12 cellular contexts compared by ENCODE assay signal in the genomic region with DNA sequence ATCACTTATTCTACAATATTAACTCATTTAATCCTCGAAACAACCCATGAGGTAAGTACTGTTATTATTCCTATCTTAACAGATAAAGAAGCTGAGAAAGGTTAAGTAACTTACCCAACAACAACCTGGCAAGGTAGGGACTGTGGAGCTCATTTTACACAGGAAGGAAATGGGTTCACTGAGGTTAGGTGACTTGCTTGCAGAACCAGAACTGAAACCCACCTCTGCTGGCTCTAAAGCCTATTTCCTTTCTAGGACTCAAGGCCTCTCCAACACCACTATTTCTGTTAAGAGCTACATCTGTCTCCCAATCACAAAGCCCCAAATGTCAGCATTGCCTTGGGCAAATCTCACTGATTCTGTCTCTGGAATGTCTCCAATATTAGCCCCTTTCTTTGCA. TPM values are rescaled to one million over a fixed set of nuclear protein-coding genes. Genes with fewer than 3 reads are reported as not detected.
DNase-seq lines count a peak whose midpoint lies in the region; ATAC-seq and TF ChIP-seq lines count a peak whose summit lies in the region.
"Had no signal": no experiment of that assay in that cellular context is flagged by ENCODE, and none has a peak within 500 bp of the region (broad histone marks: within the 10 kb centered on the region; RNA-seq: fewer than 3 reads in every experiment).

No MANE protein-coding gene starts in this region.

- H3K36me3 ChIP-seq in spleen (no peaks in the 10 kb centered on the region), brain microvascular endothelial cell (replicated peaks) (no peaks in the 10 kb centered on the region)
- no peaks in the 10 kb centered on the region for H3K36me3 ChIP-seq in effector memory CD4-positive, alpha-beta T cell (ENCODE audit: control insufficient read depth, insufficient read depth, low read length)

- no peaks in the 10 kb centered on the region for H3K27me3 ChIP-seq in spleen (replicated peaks in 1 of 7)
- no peaks in the 10 kb centered on the region for H3K27me3 ChIP-seq in effector memory CD4-positive, alpha-beta T cell (replicated peaks; ENCODE audit: control insufficient read depth, insufficient read depth, low read length, poor library complexity, severe bottlenecking)
- no peaks in the 10 kb centered on the region for H3K27me3 ChIP-seq in brain microvascular endothelial cell (replicated peaks)

- peak; percentile 45 for DNase-seq in activated CD4-positive, alpha-beta T cell treated with anti-CD3 and anti-CD28 coated beads, Interleukin-2, amount 10 ng/mL, durations not matched to agents 7 days and 5 days
- no peak for DNase-seq in activated CD4-positive, alpha-beta T cell treated with anti-CD3 and anti-CD28 coated beads, Interleukin-2, amount 50 U/mL, for 1 hour
- DNase-seq in spleen (no peak), brain microvascular endothelial cell (no peak), HuH-7.5 (ENCODE audit: low spot score) (no peak)
- DNase-seq in effector memory CD4-positive, alpha-beta T cell, result no peak

- H3K27ac ChIP-seq in spleen, result peak overlapping the region in 7 of 8 donors; percentile 22 to 82 (median 52)
- no peak overlapping the region for H3K27ac ChIP-seq in effector memory CD4-positive, alpha-beta T cell (ENCODE audit: insufficient read depth, low read length, poor library complexity, severe bottlenecking)
- no peak overlapping the region for H3K27ac ChIP-seq in brain microvascular endothelial cell

- peaks cover 36% of the 10 kb centered on the region for H3K4me1 Mint-ChIP-seq in activated CD4-positive, alpha-beta T cell treated with anti-CD3 and anti-CD28 coated beads, Interleukin-2, amount 10 ng/mL, durations not matched to agents 7 days and 5 days

- H3K9me3 ChIP-seq in spleen, result no peaks in the 10 kb centered on the region
- H3K9me3 ChIP-seq in effector memory CD4-positive, alpha-beta T cell (ENCODE audit: control insufficient read depth, low read length), result no peaks in the 10 kb centered on the region

- H3K4me3 ChIP-seq in spleen (peak overlapping the region in 1 of 8 donors; percentile 18), brain microvascular endothelial cell (ENCODE audit: low read depth, low read length) (no peak overlapping the region)
- no peak overlapping the region for H3K4me3 ChIP-seq in effector memory CD4-positive, alpha-beta T cell (ENCODE audit: insufficient read depth, low read depth, low read length, poor library complexity, severe bottlenecking)

- no peak overlapping the region for H3K4me3 Mint-ChIP-seq in activated CD4-positive, alpha-beta T cell treated with anti-CD3 and anti-CD28 coated beads, Interleukin-2, amount 10 ng/mL, durations not matched to agents 7 days and 5 days

- POLR2A ChIA-PET in activated CD4-positive, alpha-beta T cell treated with anti-CD3 and anti-CD28 coated beads, Interleukin-2, amount 10 ng/mL, durations not matched to agents 7 days and 5 days (lab: Charles Lee), result no interaction called here

- peak; percentile 77 for ATAC-seq in GM21717 (IDR thresholded peaks at IDR 0.05; ENCODE audit: unreplicated experiment)
- peak; percentile 86 for ATAC-seq in HG03378 (IDR thresholded peaks at IDR 0.05; ENCODE audit: unreplicated experiment)
- ATAC-seq: Right ventricle myocardium inferior had no signal

- 70 to 85% (median 79%) methylated on average over 1 of the region's 1 CpG for WGBS in spleen, 5 donors

- H3K4me1 ChIP-seq in spleen, result peaks cover 27 to 98% (median 73%) of the 10 kb centered on the region in 6 donors
- no peaks in the 10 kb centered on the region for H3K4me1 ChIP-seq in effector memory CD4-positive, alpha-beta T cell (ENCODE audit: control insufficient read depth, insufficient read depth, low read length, poor library complexity, severe bottlenecking)

- H3K27ac Mint-ChIP-seq in activated CD4-positive, alpha-beta T cell treated with anti-CD3 and anti-CD28 coated beads, Interleukin-2, amount 10 ng/mL, durations not matched to agents 7 days and 5 days, result no peak overlapping the region

- TF ChIP-seq POLR2A in spleen (IDR thresholded peaks at IDR 0.05), result no peak

- H3K36me3 Mint-ChIP-seq in activated CD4-positive, alpha-beta T cell treated with anti-CD3 and anti-CD28 coated beads, Interleukin-2, amount 10 ng/mL, durations not matched to agents 7 days and 5 days (ENCODE audit: low read depth), result no peaks in the 10 kb centered on the region

- H3K27me3 Mint-ChIP-seq in activated CD4-positive, alpha-beta T cell treated with anti-CD3 and anti-CD28 coated beads, Interleukin-2, amount 10 ng/mL, durations not matched to agents 7 days and 5 days, result no peaks in the 10 kb centered on the region

- TF ChIP-seq CTCF in spleen (IDR thresholded peaks at IDR 0.05 in 8 of 11, conservative IDR thresholded peaks at IDR 0.05 in 3 of 11) (no peak), brain microvascular endothelial cell (IDR thresholded peaks at IDR 0.05; ENCODE audit: low read depth, low read length, missing control alignments) (no peak)

- in situ Hi-C loops in brain microvascular endothelial cell (cut with HindIII; ENCODE audit: low pct_ligation_motif_present, low sequenced_read_pairs), result no loop called here

- intact Hi-C loops in spleen (cut with DNase I; ENCODE audit: low total_unique reads), result no loop called here

- H3K9me3 Mint-ChIP-seq in activated CD4-positive, alpha-beta T cell treated with anti-CD3 and anti-CD28 coated beads, Interleukin-2, amount 10 ng/mL, durations not matched to agents 7 days and 5 days, result peaks cover 14% of the 10 kb centered on the region

- CTCF ChIA-PET in activated CD4-positive, alpha-beta T cell treated with anti-CD3 and anti-CD28 coated beads, Interleukin-2, amount 10 ng/mL, durations not matched to agents 7 days and 5 days (lab: Charles Lee), result interaction anchor here (1.3 to 2.0 kb wide), 3 partner anchors 11 to 24 kb away, joined by 3 to 5 read pairs (median 4); no protein-coding TSS in a partner anchor

RNA-seq across cellular contexts. Expression of gene IFNK, which starts 38.9 kb away (rescaled TPM):
- not detected for total RNA-seq in activated CD4-positive, alpha-beta T cell treated with anti-CD3 and anti-CD28 coated beads, Interleukin-2, amount 10 ng/mL, durations not matched to agents 7 days and 5 days
- total RNA-seq in spleen, result not detected
- polyA plus RNA-seq in spleen, result not detected
- total RNA-seq: A673, MCF 10A, omental fat pad, Right ventricle myocardium inferior had no signal

RNA-seq across cellular contexts. Expression of gene MOB3B, which starts 44.5 kb away (rescaled TPM):
- under 1 TPM; 0.62 to 0.71 TPM for total RNA-seq in activated CD4-positive, alpha-beta T cell treated with anti-CD3 and anti-CD28 coated beads, Interleukin-2, amount 10 ng/mL, durations not matched to agents 7 days and 5 days
- 10 to 100 TPM; 14.0 to 27.7 (median 21.9) TPM for total RNA-seq in spleen
- polyA plus RNA-seq in spleen, result 10 to 100 TPM in 2 of 3 donors, 1 to 10 TPM in 1; 9.4 to 12.6 (median 10.9) TPM

Comparison
In these comparisons a context has a peak if more than half of its experiments do, and no peak if none do; other contexts are left out.
1. H3K27ac ChIP-seq: peak in spleen (7 of 8); none in effector memory CD4-positive, alpha-beta T cell (single experiment) and brain microvascular endothelial cell (single experiment).
2. RNA of gene MOB3B, which starts 44.5 kb away (total RNA-seq): 14.0 to 27.7 TPM in spleen; 0.62 to 0.71 TPM in activated CD4-positive, alpha-beta T cell treated with anti-CD3 and anti-CD28 coated beads, Interleukin-2, amount 10 ng/mL, durations not matched to agents 7 days and 5 days; every median in the first group is over 4 times any median in the second.